ENCODE assay signal across 1 cellular context in genomic region chr9:129232839-129233568, GRCh38.
TF ChIP-seq lines count a peak whose summit lies in the region.

No MANE protein-coding gene starts in this region.

TF ChIP-seq in HepG2, 621 proteins besides CTCF, POLR2A, EP300 and RAD21 (continued from another document):
- TF ChIP-seq ZNF609 (CRISPR knock-in tag; IDR thresholded peaks at IDR 0.05; ENCODE audit: borderline replicate concordance), result no peak
- no peak for TF ChIP-seq MYPOP (CRISPR knock-in tag; IDR thresholded peaks at IDR 0.05)
- TF ChIP-seq MAFF (IDR thresholded peaks at IDR 0.05; ENCODE audit: low read depth, low read length), result peak; percentile 44; the same call in 1 of the 2 replicates
- peak in 1 of 2 experiments; percentile 38; a peak in 2 of 4 replicates for TF ChIP-seq MAFK (conservative IDR thresholded peaks at IDR 0.05 in 1 of 2, IDR thresholded peaks at IDR 0.05 in 1 of 2; ENCODE audit: low read length in 2 of 2)
- peak; percentile 81; the same call in 1 of the 2 replicates for TF ChIP-seq ZFP1 (CRISPR knock-in tag; IDR thresholded peaks at IDR 0.05)
- no peak for TF ChIP-seq POLR2AphosphoS2 (IDR thresholded peaks at IDR 0.05; ENCODE audit: low read depth, low read length)
- TF ChIP-seq AKAP8 (CRISPR knock-in tag; IDR thresholded peaks at IDR 0.05), result no peak
